Comparison of ENCODE assay signal across 8 cellular contexts in the genomic region with DNA sequence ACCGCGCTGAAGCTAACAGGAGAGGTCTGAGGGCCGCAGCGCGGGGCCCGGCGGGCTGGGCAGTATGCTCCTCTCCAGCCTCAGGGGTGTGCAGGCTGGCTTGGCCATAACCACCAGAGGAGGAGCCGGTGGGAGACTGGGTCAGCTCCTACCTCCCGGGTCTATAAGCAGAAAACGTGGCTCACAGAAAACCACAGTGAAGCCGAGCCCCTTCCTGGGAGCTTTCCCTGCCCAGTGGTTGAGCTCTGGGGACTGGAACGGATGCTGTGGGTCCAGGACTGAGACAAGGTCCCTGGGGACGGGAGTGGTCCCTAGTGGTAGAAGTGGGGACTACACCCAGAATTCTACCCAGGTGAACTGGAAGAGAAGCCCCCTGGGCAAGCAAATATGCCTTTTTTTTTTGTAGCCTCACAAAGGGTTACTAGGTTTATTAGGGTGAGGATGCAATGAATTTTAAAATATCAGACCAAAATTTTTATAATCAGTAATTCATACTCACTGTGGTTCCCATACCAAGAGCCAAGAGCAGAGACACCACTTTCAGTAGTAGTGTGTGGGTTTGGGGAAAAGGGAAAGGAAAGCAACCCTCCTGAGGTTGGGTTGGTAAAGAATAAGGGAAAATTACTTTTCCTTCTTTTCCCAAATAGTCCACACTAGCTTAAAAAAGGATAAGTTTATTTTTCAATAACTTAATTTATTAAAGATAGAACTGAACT.
DNase-seq lines count a peak whose midpoint lies in the region; ATAC-seq and TF ChIP-seq lines count a peak whose summit lies in the region.

No MANE protein-coding gene starts in this region.

- CTCF ChIA-PET in activated CD8-positive, alpha-beta memory T cell treated with anti-CD3 and anti-CD28 coated beads, Interleukin-2, amount 10 ng/mL, durations not matched to agents 7 days and 5 days (lab: Charles Lee): interaction anchor here (0.6 to 2.6 kb wide), 36 partner anchors 8 to 763 kb away, joined by 3 to 56 read pairs (median 4); partner anchors contain the start of genes PRKCQ and SFMBT2

- peak; percentile 84 for ATAC-seq in GM21723 (IDR thresholded peaks at IDR 0.05; ENCODE audit: unreplicated experiment)
- peak; percentile 87 for ATAC-seq in activated CD8-positive, alpha-beta memory T cell treated with anti-CD3 and anti-CD28 coated beads, Interleukin-2, amount 10 ng/mL, durations not matched to agents 7 days and 5 days
- no peak for ATAC-seq in GM21529 (IDR thresholded peaks at IDR 0.05; ENCODE audit: unreplicated experiment)

- peaks cover 1% of the 10 kb centered on the region for H3K36me3 Mint-ChIP-seq in activated CD8-positive, alpha-beta memory T cell treated with anti-CD3 and anti-CD28 coated beads, Interleukin-2, amount 10 ng/mL, durations not matched to agents 7 days and 5 days
- H3K36me3 Mint-ChIP-seq in osteocyte (ENCODE audit: unreplicated experiment): no peaks in the 10 kb centered on the region

- peaks cover 43% of the 10 kb centered on the region for H3K4me1 Mint-ChIP-seq in activated CD8-positive, alpha-beta memory T cell treated with anti-CD3 and anti-CD28 coated beads, Interleukin-2, amount 10 ng/mL, durations not matched to agents 7 days and 5 days
- no peaks in the 10 kb centered on the region for H3K4me1 Mint-ChIP-seq in osteocyte (ENCODE audit: unreplicated experiment)

- no peak overlapping the region for H3K4me3 Mint-ChIP-seq in activated CD8-positive, alpha-beta memory T cell treated with anti-CD3 and anti-CD28 coated beads, Interleukin-2, amount 10 ng/mL, durations not matched to agents 7 days and 5 days
- H3K4me3 Mint-ChIP-seq in osteocyte (ENCODE audit: unreplicated experiment): no peak overlapping the region

- DNase-seq in COLO829 (ENCODE audit: low spot score) (peak; percentile 1), NCI-H1048 (lab: John Stamatoyannopoulos, UW) (peak; percentile 11), epithelial cell of esophagus (ENCODE audit: low read depth) (peak; percentile 68), osteocyte (ENCODE audit: extremely low spot score, unreplicated experiment) (no peak), NCI-H2107 treated with DMSO at 0.1 percent for 48 hours (lab: John Stamatoyannopoulos, UW; ENCODE audit: unreplicated experiment) (no peak)
- DNase-seq in activated CD8-positive, alpha-beta memory T cell treated with anti-CD3 and anti-CD28 coated beads, Interleukin-2, amount 10 ng/mL, durations not matched to agents 7 days and 5 days: peak; percentile 85

- no peak overlapping the region for H3K4me3 ChIP-seq in epithelial cell of esophagus (ENCODE audit: low read length)

- no peak overlapping the region for H3K27ac Mint-ChIP-seq in activated CD8-positive, alpha-beta memory T cell treated with anti-CD3 and anti-CD28 coated beads, Interleukin-2, amount 10 ng/mL, durations not matched to agents 7 days and 5 days
- no peak overlapping the region for H3K27ac Mint-ChIP-seq in osteocyte (ENCODE audit: unreplicated experiment)

- peak; percentile 83 for TF ChIP-seq CTCF in epithelial cell of esophagus (IDR thresholded peaks at IDR 0.05; ENCODE audit: insufficient read depth, low read depth, low read length, missing control alignments)
- TF ChIP-seq CTCF in osteocyte (IDR thresholded peaks at IDR 0.05): peak; percentile 44

- H3K9me3 Mint-ChIP-seq in activated CD8-positive, alpha-beta memory T cell treated with anti-CD3 and anti-CD28 coated beads, Interleukin-2, amount 10 ng/mL, durations not matched to agents 7 days and 5 days (ENCODE audit: low read depth): no peaks in the 10 kb centered on the region
- no peaks in the 10 kb centered on the region for H3K9me3 Mint-ChIP-seq in osteocyte (ENCODE audit: unreplicated experiment)

- H3K27me3 Mint-ChIP-seq in activated CD8-positive, alpha-beta memory T cell treated with anti-CD3 and anti-CD28 coated beads, Interleukin-2, amount 10 ng/mL, durations not matched to agents 7 days and 5 days: no peaks in the 10 kb centered on the region
- peaks cover 10% of the 10 kb centered on the region for H3K27me3 Mint-ChIP-seq in osteocyte (ENCODE audit: unreplicated experiment)

Comparison
In these comparisons a context has a peak if more than half of its experiments do, and no peak if none do; other contexts are left out.
1. DNase-seq: peak in COLO829 (single experiment), NCI-H1048 (single experiment), activated CD8-positive, alpha-beta memory T cell treated with anti-CD3 and anti-CD28 coated beads, Interleukin-2, amount 10 ng/mL, durations not matched to agents 7 days and 5 days (single experiment) and epithelial cell of esophagus (single experiment); none in osteocyte (single experiment) and NCI-H2107 treated with DMSO at 0.1 percent for 48 hours (single experiment).